8 cellular contexts compared by ENCODE assay signal in the genomic region with DNA sequence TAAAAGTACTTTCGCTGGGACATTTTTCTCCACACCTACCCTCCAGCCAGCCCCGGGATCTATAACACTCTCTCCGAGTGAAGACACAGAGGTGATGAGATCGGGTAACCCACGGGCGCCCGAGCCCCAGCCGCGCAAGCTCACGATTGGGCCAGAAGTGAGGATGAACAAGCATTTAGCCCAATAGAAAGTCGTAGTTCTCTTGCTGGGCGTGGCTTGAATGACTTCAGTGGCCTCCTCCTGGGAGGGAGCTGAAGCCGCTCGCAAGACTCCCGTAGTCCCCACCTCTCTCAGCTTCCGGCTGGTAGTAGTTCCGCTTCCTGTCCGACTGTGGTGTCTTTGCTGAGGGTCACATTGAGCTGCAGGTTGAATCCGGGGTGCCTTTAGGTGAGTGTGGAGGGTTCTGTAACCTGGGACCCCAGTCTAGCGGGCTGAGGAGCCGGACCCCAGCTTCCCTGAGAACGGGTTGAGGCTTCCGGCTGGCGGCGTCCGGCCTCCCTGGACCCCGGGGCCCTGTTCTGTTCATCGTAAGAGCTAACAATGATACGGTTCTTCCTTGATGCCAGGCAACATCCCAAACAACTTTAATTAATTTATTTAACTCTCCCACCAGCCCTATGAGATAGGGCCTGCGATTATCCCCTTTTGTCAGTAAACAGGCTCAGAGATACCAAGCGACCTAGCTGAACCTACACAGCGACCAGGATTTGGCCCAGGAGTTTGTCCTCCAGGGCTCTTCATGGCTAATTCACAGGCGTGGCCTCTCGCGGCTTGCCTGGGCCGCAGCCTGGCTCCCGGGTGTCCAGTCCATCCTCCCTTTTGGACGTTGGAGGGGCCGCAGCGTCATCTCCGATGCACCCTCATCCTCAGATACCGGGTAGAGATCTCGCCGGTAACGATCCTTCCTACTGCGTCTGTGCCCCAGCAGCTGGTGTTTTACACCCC. TPM values are rescaled to one million over a fixed set of nuclear protein-coding genes. Genes with fewer than 3 reads are reported as not detected.
DNase-seq lines count a peak whose midpoint lies in the region; ATAC-seq and TF ChIP-seq lines count a peak whose summit lies in the region.

COX6B1 (plus strand) TSS at position 307 of the 945 bp plus-strand sequence. CDS start 2,921 bp downstream, outside the sequence.

- peaks cover 53% of the 10 kb centered on the region for H3K4me1 Mint-ChIP-seq in activated T-cell treated with anti-CD3 and anti-CD28 coated beads, Interleukin-2, amount 50 U/mL, for 24 hours (ENCODE audit: low read depth)

- H3K36me3 ChIP-seq in mucosa of stomach (ENCODE audit: control insufficient read depth, insufficient read depth, low read length), result no peaks in the 10 kb centered on the region

- peak within 1 kb of the TSS; percentile 96 for H3K27ac Mint-ChIP-seq in activated T-cell treated with anti-CD3 and anti-CD28 coated beads, Interleukin-2, amount 50 U/mL, for 24 hours

- peak within 1 kb of the TSS; percentile 98 for H3K9ac ChIP-seq in mucosa of stomach (ENCODE audit: low read length)

- peak; percentile 48 for ATAC-seq in GM21717 (IDR thresholded peaks at IDR 0.05; ENCODE audit: unreplicated experiment)

- H3K27me3 ChIP-seq in mucosa of stomach (ENCODE audit: control insufficient read depth, insufficient read depth, low read length), result no peaks in the 10 kb centered on the region

- peak; percentile 99 for DNase-seq in DMS114 treated with DMSO at 0.1 percent for 48 hours (lab: John Stamatoyannopoulos, UW; ENCODE audit: unreplicated experiment)
- peak; percentile 97 for DNase-seq in KBM-7
- peak; percentile 87 for DNase-seq in activated T-cell treated with anti-CD3 and anti-CD28 coated beads, Interleukin-2, amount 50 U/mL, for 24 hours
- DNase-seq in erythroblast (lab: John Stamatoyannopoulos, UW), result peak; percentile 96 to 97
- DNase-seq in stimulated activated CD8-positive, alpha-beta memory T cell treated with anti-CD3 and anti-CD28 coated beads, Interleukin-7, amount 100 ng/mL, for 1 hour (ENCODE audit: low read depth in 2 of 2), result peak; percentile 69 to 79

- H3K4me3 Mint-ChIP-seq in activated T-cell treated with anti-CD3 and anti-CD28 coated beads, Interleukin-2, amount 50 U/mL, for 24 hours, result peak within 1 kb of the TSS; percentile 100

- peak within 1 kb of the TSS; percentile 93 for H3K4me3 ChIP-seq in mucosa of stomach (ENCODE audit: low read length)

- H3K9me3 ChIP-seq in mucosa of stomach (ENCODE audit: control insufficient read depth, low read length), result no peaks in the 10 kb centered on the region

- no peaks in the 10 kb centered on the region for H3K9me3 Mint-ChIP-seq in activated T-cell treated with anti-CD3 and anti-CD28 coated beads, Interleukin-2, amount 50 U/mL, for 24 hours

- in situ Hi-C loops in KBM-7 (cut with MboI; ENCODE audit: low pct_unique_long_range_greater_than_20kb, low sequenced_read_pairs), result no loop called here

- no peaks in the 10 kb centered on the region for H3K27me3 Mint-ChIP-seq in activated T-cell treated with anti-CD3 and anti-CD28 coated beads, Interleukin-2, amount 50 U/mL, for 24 hours

- peak; percentile 93 for TF ChIP-seq POLR2A in erythroblast (IDR thresholded peaks at IDR 0.05; ENCODE audit: low read length)

- H3K4me1 ChIP-seq in mucosa of stomach (ENCODE audit: control insufficient read depth, insufficient read depth, low read length), result peaks cover 8% of the 10 kb centered on the region

- H3K36me3 Mint-ChIP-seq in activated T-cell treated with anti-CD3 and anti-CD28 coated beads, Interleukin-2, amount 50 U/mL, for 24 hours (ENCODE audit: low read depth), result peaks cover 41% of the 10 kb centered on the region

TF ChIP-seq in PFSK-1, 5 proteins besides CTCF, POLR2A, EP300 and RAD21:
- TF ChIP-seq FOXP2 (optimal IDR thresholded peaks at IDR 0.05; ENCODE audit: borderline replicate concordance, extremely low read depth, extremely low read length, insufficient read depth) (no peak), POLR2AphosphoS5 (IDR thresholded peaks at IDR 0.05; ENCODE audit: low read depth, low read length) (peak; percentile 99), TAF1 (IDR thresholded peaks at IDR 0.05; ENCODE audit: borderline replicate concordance, insufficient read depth, low read length) (peak; percentile 92), SIN3A (IDR thresholded peaks at IDR 0.05; ENCODE audit: borderline replicate concordance, insufficient read depth, low read length) (0 out of 2 replicates have a peak, but pooled peaks have one; percentile 29)
- TF ChIP-seq, protein P1, sequence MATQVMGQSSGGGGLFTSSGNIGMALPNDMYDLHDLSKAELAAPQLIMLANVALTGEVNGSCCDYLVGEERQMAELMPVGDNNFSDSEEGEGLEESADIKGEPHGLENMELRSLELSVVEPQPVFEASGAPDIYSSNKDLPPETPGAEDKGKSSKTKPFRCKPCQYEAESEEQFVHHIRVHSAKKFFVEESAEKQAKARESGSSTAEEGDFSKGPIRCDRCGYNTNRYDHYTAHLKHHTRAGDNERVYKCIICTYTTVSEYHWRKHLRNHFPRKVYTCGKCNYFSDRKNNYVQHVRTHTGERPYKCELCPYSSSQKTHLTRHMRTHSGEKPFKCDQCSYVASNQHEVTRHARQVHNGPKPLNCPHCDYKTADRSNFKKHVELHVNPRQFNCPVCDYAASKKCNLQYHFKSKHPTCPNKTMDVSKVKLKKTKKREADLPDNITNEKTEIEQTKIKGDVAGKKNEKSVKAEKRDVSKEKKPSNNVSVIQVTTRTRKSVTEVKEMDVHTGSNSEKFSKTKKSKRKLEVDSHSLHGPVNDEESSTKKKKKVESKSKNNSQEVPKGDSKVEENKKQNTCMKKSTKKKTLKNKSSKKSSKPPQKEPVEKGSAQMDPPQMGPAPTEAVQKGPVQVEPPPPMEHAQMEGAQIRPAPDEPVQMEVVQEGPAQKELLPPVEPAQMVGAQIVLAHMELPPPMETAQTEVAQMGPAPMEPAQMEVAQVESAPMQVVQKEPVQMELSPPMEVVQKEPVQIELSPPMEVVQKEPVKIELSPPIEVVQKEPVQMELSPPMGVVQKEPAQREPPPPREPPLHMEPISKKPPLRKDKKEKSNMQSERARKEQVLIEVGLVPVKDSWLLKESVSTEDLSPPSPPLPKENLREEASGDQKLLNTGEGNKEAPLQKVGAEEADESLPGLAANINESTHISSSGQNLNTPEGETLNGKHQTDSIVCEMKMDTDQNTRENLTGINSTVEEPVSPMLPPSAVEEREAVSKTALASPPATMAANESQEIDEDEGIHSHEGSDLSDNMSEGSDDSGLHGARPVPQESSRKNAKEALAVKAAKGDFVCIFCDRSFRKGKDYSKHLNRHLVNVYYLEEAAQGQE (IDR thresholded peaks at IDR 0.05; ENCODE audit: insufficient read depth in 1 of 2, low read depth in 2 of 2, low read length in 2 of 2), result peak in 1 of 2 experiments; percentile 32; a peak in 1 of 4 replicates

RNA-seq across cellular contexts. Expression of gene COX6B1, which starts in this region (rescaled TPM):
- polyA plus RNA-seq in PFSK-1 (2012; ENCODE audit: insufficient read length, low read depth), result 338 TPM

Comparison
In these comparisons a context has a peak if more than half of its experiments do, and no peak if none do; other contexts are left out.
1. Peak in every context shown above with its lines: DNase-seq, ATAC-seq and H3K4me3 ChIP-seq.